Comparison of ENCODE assay signal across 12 cellular contexts in the genomic region with DNA sequence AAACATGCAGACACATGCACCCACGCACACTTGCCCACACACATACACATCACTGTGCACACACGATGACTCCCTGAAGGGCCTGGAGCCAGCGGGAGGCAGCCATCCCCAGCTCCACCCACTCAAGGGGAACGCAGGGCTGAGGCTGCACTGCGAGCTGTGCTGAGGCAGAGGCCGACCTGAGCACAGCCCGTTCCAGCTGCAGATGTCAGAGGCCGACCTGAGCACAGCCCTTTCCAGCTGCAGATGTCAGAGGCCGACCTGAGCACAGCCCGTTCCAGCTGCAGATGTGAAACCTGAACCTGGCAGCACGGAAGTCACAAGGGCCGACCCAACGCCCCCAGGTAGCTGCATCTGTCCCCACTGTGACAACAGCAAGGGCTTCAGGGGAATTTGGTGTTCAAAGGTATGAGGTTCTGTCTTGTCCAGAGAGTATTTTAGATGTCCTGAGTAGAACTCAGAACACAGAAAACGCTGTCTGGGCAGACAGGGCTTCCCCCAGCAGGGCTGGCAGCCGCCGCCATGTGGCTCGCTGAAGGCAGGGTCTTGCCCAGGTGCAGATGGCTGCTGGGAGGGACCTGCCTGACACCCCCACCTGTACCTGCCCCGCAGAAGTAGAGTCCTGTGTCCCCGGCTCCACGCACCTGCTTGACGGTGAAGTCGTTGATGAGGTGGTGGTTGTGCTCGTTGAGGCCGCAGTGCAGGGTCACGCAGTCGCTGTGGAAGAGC. TPM values are rescaled to one million over a fixed set of nuclear protein-coding genes. Genes with fewer than 3 reads are reported as not detected.
DNase-seq lines count a peak whose midpoint lies in the region; ATAC-seq, FAIRE-seq and TF ChIP-seq lines count a peak whose summit lies in the region.
"Had no signal": no experiment of that assay in that cellular context is flagged by ENCODE, and none has a peak within 500 bp of the region (broad histone marks: within the 10 kb centered on the region; RNA-seq: fewer than 3 reads in every experiment).

No MANE protein-coding gene starts in this region.

- no peaks in the 10 kb centered on the region for H3K27me3 Mint-ChIP-seq in stimulated activated naive CD8-positive, alpha-beta T cell treated with anti-CD3 and anti-CD28 coated beads, Interleukin-15, amount 100 ng/mL, for 72 hours

- H3K27ac ChIP-seq in GM12878 (ENCODE audit: control insufficient read depth, insufficient read depth): peak overlapping the region; percentile 88

- CTCF ChIA-PET in GM12878 (lab: Yijun Ruan, JAX): interaction anchor here (0.8 to 1.8 kb wide), 3 partner anchors 12 to 52 kb away, joined by 4 to 6 read pairs (median 4); no protein-coding TSS in a partner anchor

- peaks cover 11% of the 10 kb centered on the region for H3K79me2 ChIP-seq in GM12878 (ENCODE audit: control insufficient read depth, insufficient read depth, low read length)

- POLR2A ChIA-PET in GM12878 (lab: Charles Lee): interaction anchor here (1.4 kb wide), 1 partner anchor 12 kb away, joined by 4 read pairs; no protein-coding TSS in a partner anchor

- SMC1A ChIA-PET in GM12878 (lab: Charles Lee; ENCODE audit: uncharacterized antibody, unreplicated experiment): interaction anchor here (1.1 to 1.7 kb wide), 3 partner anchors 13 to 48 kb away, joined by 3 to 10 read pairs (median 6); no protein-coding TSS in a partner anchor

- H3K36me3 ChIP-seq in GM12878 (ENCODE audit: control insufficient read depth in 2 of 2, insufficient read depth in 2 of 2, low read length in 1 of 2): peaks cover 18 to 37% of the 10 kb centered on the region in 2 experiments

- TF ChIP-seq RAD21 in GM12878 (IDR thresholded peaks at IDR 0.05; ENCODE audit: insufficient read depth, low read depth, low read length): no peak

- ATAC-seq in stimulated activated naive CD8-positive, alpha-beta T cell treated with anti-CD3 and anti-CD28 coated beads, Interleukin-15, amount 100 ng/mL, for 72 hours: no peak
- ATAC-seq in stimulated activated naive CD8-positive, alpha-beta T cell treated with anti-CD3 and anti-CD28 coated beads, Interleukin-15, Interleukin-2, amounts not matched to agents 100 U/mL and 50 U/mL, for 24 hours: no peak
- ATAC-seq in HG03135 (IDR thresholded peaks at IDR 0.05; ENCODE audit: unreplicated experiment): peak; percentile 35
- ATAC-seq in GM12878: peak; percentile 25

- peak overlapping the region in 1 of 2 donors; percentile 34 for H3K27ac Mint-ChIP-seq in stimulated activated naive CD8-positive, alpha-beta T cell treated with anti-CD3 and anti-CD28 coated beads, Interleukin-15, amount 100 ng/mL, for 72 hours

- no peak overlapping the region for H2AFZ ChIP-seq in GM12878 (ENCODE audit: control insufficient read depth, low read depth, low read length)

- H3K4me1 ChIP-seq in GM12878 (ENCODE audit: control insufficient read depth, insufficient read depth, low read length): peaks cover 49% of the 10 kb centered on the region

- WGBS in GM12878 (ENCODE audit: insufficient coverage, insufficient replicate concordance, low lambda C conversion rate, missing lambda C conversion rate): 52% methylated on average over 24 of the region's 26 CpGs

- H3K4me1 Mint-ChIP-seq in stimulated activated naive CD8-positive, alpha-beta T cell treated with anti-CD3 and anti-CD28 coated beads, Interleukin-15, amount 100 ng/mL, for 72 hours: peaks cover 48% of the 10 kb centered on the region

- TF ChIP-seq POLR2A in GM12878 (IDR thresholded peaks at IDR 0.05; ENCODE audit: low read depth, low read length): no peak

- FAIRE-seq in GM12878 (lab: Jason Lieb, UNC): peak; percentile 81
- FAIRE-seq: astrocyte had no signal

- H3K9me3 ChIP-seq in GM12878 (replicated peaks; ENCODE audit: control insufficient read depth, insufficient read depth, low read length): no peaks in the 10 kb centered on the region; the same call in 2 of the 3 replicates

- peak in 1 of 2 experiments; percentile 59; a peak in 1 of 4 replicates for TF ChIP-seq EP300 in GM12878 (IDR thresholded peaks at IDR 0.05; ENCODE audit: borderline replicate concordance in 1 of 2, control insufficient read depth in 1 of 2, low read depth in 2 of 2, low read length in 2 of 2)

- H3K9ac ChIP-seq in GM12878 (ENCODE audit: control insufficient read depth, insufficient read depth, low read length): no peak overlapping the region

- BruUV-seq in GM12878 (replicated peaks; lab: Mats Ljungman, UMichigan): no TSS peak

- no peak overlapping the region; the same call in 1 of the 2 replicates for H3K4me3 ChIP-seq in GM12878

- peak overlapping the region; percentile 88 for H3K4me2 ChIP-seq in GM12878 (ENCODE audit: control insufficient read depth, insufficient read depth)

- no peaks in the 10 kb centered on the region for H4K20me1 ChIP-seq in GM12878 (ENCODE audit: control insufficient read depth, insufficient read depth)

- RAD21 ChIA-PET in GM12878 (lab: Charles Lee; ENCODE audit: unreplicated experiment): interaction anchor here (0.5 to 1.9 kb wide), 7 partner anchors 12 to 451 kb away, joined by 3 to 14 read pairs (median 4); no protein-coding TSS in a partner anchor

- in situ Hi-C loops in GM12878 (cut with MboI): no loop called here

- intact Hi-C loops in GM12878 (cut with micrococcal nuclease; ENCODE audit: unreplicated experiment): loop anchor here (5.0 kb wide), 1 partner anchor 33 kb away; no protein-coding TSS in a partner anchor

- no peak for DNase-seq in stimulated activated naive CD8-positive, alpha-beta T cell treated with anti-CD3 and anti-CD28 coated beads, Interleukin-15, amount 100 ng/mL, for 72 hours
- no peak for DNase-seq in stimulated activated naive CD8-positive, alpha-beta T cell treated with anti-CD3 and anti-CD28 coated beads, Interleukin-15, Interleukin-2, amounts not matched to agents 100 U/mL and 50 U/mL, for 24 hours
- DNase-seq in GM12878 (ENCODE audit: low read depth, low spot score) (peak; percentile 48), NCI-H226 (no peak), iPS-NIHi7 (ENCODE audit: extremely low spot score) (no peak), OCI-M1 (lab: John Stamatoyannopoulos, UW) (no peak), mucosa of gallbladder (ENCODE audit: low spot score) (no peak)
- DNase-seq: activated CD4-positive, alpha-beta T cell treated with anti-CD3 and anti-CD28 coated beads, Interleukin-2, amount 50 U/mL, for 1 hour; NCI-H1092; SHP77 had no signal

- TF ChIP-seq CTCF in GM12878 (IDR thresholded peaks at IDR 0.05 in 2 of 3, conservative IDR thresholded peaks at IDR 0.05 in 1 of 3; ENCODE audit: control insufficient read depth in 2 of 3, extremely low read depth in 1 of 3, insufficient read depth in 1 of 3, low read depth in 3 of 3, low read length in 3 of 3): no peak

- H3K9me3 Mint-ChIP-seq in stimulated activated naive CD8-positive, alpha-beta T cell treated with anti-CD3 and anti-CD28 coated beads, Interleukin-15, amount 100 ng/mL, for 72 hours: no peaks in the 10 kb centered on the region

- H3K27me3 ChIP-seq in GM12878 (replicated peaks in 1 of 2; ENCODE audit: control insufficient read depth in 2 of 2, insufficient read depth in 2 of 2, low read length in 1 of 2): no peaks in the 10 kb centered on the region

- H3K4me3 Mint-ChIP-seq in stimulated activated naive CD8-positive, alpha-beta T cell treated with anti-CD3 and anti-CD28 coated beads, Interleukin-15, amount 100 ng/mL, for 72 hours: peak overlapping the region; percentile 3 to 39

RNA-seq across cellular contexts. Expression of a gene that starts 33.4 kb away (rescaled TPM):
- 114 and 143 TPM in 2 replicates for total RNA-seq in GM12878 (2013; cell fraction: nucleolus; rRNA removed)
- total RNA-seq in GM12878 (2014; rRNA removed) (143 and 160 TPM in 2 replicates), GM12878 (2014; rRNA removed; fragmentation: Illumina TruSeq; extraction: Trizol) (53.9 and 62.2 TPM in 2 replicates), GM12878 (2021) (182 TPM in 2 replicates), mucosa of gallbladder (213 TPM)
- 42.6 TPM for polyA plus RNA-seq in GM12878 (2011; ENCODE audit: low read depth)
- polyA plus RNA-seq in GM12878 (2011; rRNA removed) (59.1 and 78.2 TPM in 2 replicates), GM12878 (2014; fragmentation: Illumina TruSeq; extraction: Trizol) (45.1 and 63.9 TPM in 2 replicates), GM12878 (2014; fragmentation: Nextera tagmentation; extraction: Ambion mirVana) (10 to 100 TPM in 1 of 2 experiments, 1 to 10 TPM in 1; 7.4 to 21.2 TPM), GM12878 (2014; rRNA removed) (164 and 182 TPM in 2 replicates), GM12878 (2016; fragmentation: Nextera tagmentation; extraction: Ambion mirVana) (10 to 100 TPM; 36.8 to 43.1 TPM)
- 120 and 316 TPM in 2 replicates for polyA plus RNA-seq in GM12878 (2011; cell fraction: cytosol; rRNA removed)
- polyA plus RNA-seq in GM12878 (2011; cell fraction: nucleus; rRNA removed): 515 and 586 TPM in 2 replicates
- 132 and 134 TPM in 2 replicates for polyA plus RNA-seq in GM12878 (2012)
- 94.5 and 212 TPM in 2 replicates for polyA minus RNA-seq in GM12878 (2011; rRNA and poly(A)+ RNA removed)
- polyA minus RNA-seq in GM12878 (2011; cell fraction: cytosol; rRNA and poly(A)+ RNA removed): 114 and 138 TPM in 2 replicates
- 50.2 and 76.5 TPM in 2 replicates for polyA minus RNA-seq in GM12878 (2011; cell fraction: nucleus; rRNA and poly(A)+ RNA removed)

RNA-seq across cellular contexts. Expression of a gene that starts 43.1 kb away (rescaled TPM):
- total RNA-seq in GM12878 (2013; cell fraction: nucleolus; rRNA removed): 71.0 and 75.2 TPM in 2 replicates
- total RNA-seq in GM12878 (2014; rRNA removed) (8.7 and 10.4 TPM in 2 replicates), GM12878 (2014; rRNA removed; fragmentation: Illumina TruSeq; extraction: Trizol) (6.9 and 9.1 TPM in 2 replicates), GM12878 (2021) (9.3 and 10.2 TPM in 2 replicates), mucosa of gallbladder (52.0 TPM)
- 3.6 TPM for polyA plus RNA-seq in GM12878 (2011; ENCODE audit: low read depth)
- polyA plus RNA-seq in GM12878 (2011; rRNA removed) (6.7 and 7.5 TPM in 2 replicates), GM12878 (2014; fragmentation: Illumina TruSeq; extraction: Trizol) (2.6 and 5.1 TPM in 2 replicates), GM12878 (2014; fragmentation: Nextera tagmentation; extraction: Ambion mirVana) (1 to 10 TPM; 1.1 to 1.6 TPM), GM12878 (2014; rRNA removed) (10.1 and 11.2 TPM in 2 replicates), GM12878 (2016; fragmentation: Nextera tagmentation; extraction: Ambion mirVana) (1 to 10 TPM; 7.1 to 9.6 TPM)
- 7.6 and 10.1 TPM in 2 replicates for polyA plus RNA-seq in GM12878 (2011; cell fraction: cytosol; rRNA removed)
- polyA plus RNA-seq in GM12878 (2011; cell fraction: nucleus; rRNA removed): 36.0 and 37.7 TPM in 2 replicates
- polyA plus RNA-seq in GM12878 (2012): 11.7 and 12.2 TPM in 2 replicates
- 2.0 and 6.5 TPM in 2 replicates for polyA minus RNA-seq in GM12878 (2011; rRNA and poly(A)+ RNA removed)
- 3.3 and 4.9 TPM in 2 replicates for polyA minus RNA-seq in GM12878 (2011; cell fraction: cytosol; rRNA and poly(A)+ RNA removed)
- polyA minus RNA-seq in GM12878 (2011; cell fraction: nucleus; rRNA and poly(A)+ RNA removed): 13.2 and 17.9 TPM in 2 replicates

Comparison
In these comparisons a context has a peak if more than half of its experiments do, and no peak if none do; other contexts are left out.
1. ATAC-seq: peak in HG03135 (single experiment) and GM12878 (single experiment); none in stimulated activated naive CD8-positive, alpha-beta T cell treated with anti-CD3 and anti-CD28 coated beads, Interleukin-15, amount 100 ng/mL, for 72 hours (single experiment) and stimulated activated naive CD8-positive, alpha-beta T cell treated with anti-CD3 and anti-CD28 coated beads, Interleukin-15, Interleukin-2, amounts not matched to agents 100 U/mL and 50 U/mL, for 24 hours (single experiment).